16 cellular contexts compared by ENCODE assay signal in genomic region chr9:2109066-2109650, GRCh38.
DNase-seq lines count a peak whose midpoint lies in the region; ATAC-seq and TF ChIP-seq lines count a peak whose summit lies in the region.
"Had no signal": no experiment of that assay in that cellular context is flagged by ENCODE, and none has a peak within 500 bp of the region (broad histone marks: within the 10 kb centered on the region; RNA-seq: fewer than 3 reads in every experiment).

No MANE protein-coding gene starts in this region.

- H3K27me3 Mint-ChIP-seq in T-helper 17 cell, result no peaks in the 10 kb centered on the region
- no peaks in the 10 kb centered on the region for H3K27me3 Mint-ChIP-seq in osteocyte (ENCODE audit: unreplicated experiment)
- H3K27me3 Mint-ChIP-seq: activated CD4-positive, alpha-beta T cell treated with anti-CD3 and anti-CD28 coated beads for 36 hours; naive thymus-derived CD8-positive, alpha-beta T cell had no signal

- in situ Hi-C loops in transverse colon (cut with MboI; ENCODE audit: low pct_ligation_motif_present in 1 of 4, low pct_unique_long_range_greater_than_20kb in 1 of 4, low sequenced_read_pairs in 3 of 4), result no loop called here

- CTCF ChIA-PET in BJ (lab: Yijun Ruan, JAX), result interaction anchor here (0.9 kb wide), 1 partner anchor 169 kb away, joined by 3 read pairs; no protein-coding TSS in a partner anchor

- no peaks in the 10 kb centered on the region for H3K9me3 ChIP-seq in T-helper 17 cell (ENCODE audit: control insufficient read depth, low read length, poor library complexity, severe bottlenecking)
- no peaks in the 10 kb centered on the region for H3K9me3 ChIP-seq in lower lobe of right lung
- no peaks in the 10 kb centered on the region for H3K9me3 ChIP-seq in transverse colon
- H3K9me3 ChIP-seq: BLaER1, SJSA1 had no signal

- POLR2A ChIA-PET in BJ (lab: Charles Lee), result interaction anchor here (0.6 kb wide), 1 partner anchor 38 kb away, joined by 3 read pairs; no protein-coding TSS in a partner anchor

- no peaks in the 10 kb centered on the region for H3K27me3 ChIP-seq in BJ (ENCODE audit: control insufficient read depth, insufficient read depth, low read length)
- H3K27me3 ChIP-seq in lower lobe of right lung (ENCODE audit: low read depth), result no peaks in the 10 kb centered on the region
- no peaks in the 10 kb centered on the region for H3K27me3 ChIP-seq in transverse colon
- H3K27me3 ChIP-seq: BLaER1, cardiac muscle cell, SJSA1 had no signal

- peaks cover 8% of the 10 kb centered on the region for H3K36me3 Mint-ChIP-seq in T-helper 17 cell (ENCODE audit: low read depth)
- peaks cover 42% of the 10 kb centered on the region for H3K36me3 Mint-ChIP-seq in osteocyte (ENCODE audit: unreplicated experiment)

- ATAC-seq in T-helper 17 cell (no peak), lower lobe of right lung (no peak)
- ATAC-seq: activated CD4-positive, alpha-beta T cell treated with anti-CD3 and anti-CD28 coated beads for 36 hours; naive thymus-derived CD8-positive, alpha-beta T cell had no signal

- DNase-seq in BJ (ENCODE audit: low read depth), result peak; percentile 48
- DNase-seq in T-helper 17 cell, result no peak
- DNase-seq in fibroblast of mammary gland (ENCODE audit: low read depth), result peak; percentile 18
- no peak for DNase-seq in osteocyte (ENCODE audit: extremely low spot score, unreplicated experiment)
- DNase-seq in lower lobe of right lung, result no peak
- no peak for DNase-seq in stimulated activated CD4-positive, alpha-beta T cell treated with anti-CD3 and anti-CD28 coated beads, Interleukin-4, amount 100 ng/mL, for 1 hour
- no peak for DNase-seq in NCI-H2081 treated with DMSO at 0.1 percent for 48 hours (lab: John Stamatoyannopoulos, UW)
- DNase-seq in transverse colon, result no peak
- DNase-seq: activated CD4-positive, alpha-beta T cell treated with anti-CD3 and anti-CD28 coated beads for 36 hours; activated naive CD4-positive, alpha-beta T cell treated with Interleukin-2 at 50 U/mL for 16 hours; naive thymus-derived CD8-positive, alpha-beta T cell; NCI-H1092; NCI-H526 treated with DMSO at 0.1 percent for 48 hours had no signal

- H3K9me3 Mint-ChIP-seq in osteocyte (ENCODE audit: unreplicated experiment), result no peaks in the 10 kb centered on the region
- H3K9me3 Mint-ChIP-seq: naive thymus-derived CD8-positive, alpha-beta T cell had no signal

- TF ChIP-seq EP300 in transverse colon (IDR thresholded peaks at IDR 0.05; ENCODE audit: low read depth), result no peak

- 67 to 80% methylated on average over 1 to 2 of the region's 2 CpGs for WGBS in transverse colon (ENCODE audit: low coverage in 1 of 2), 2 donors

- TF ChIP-seq CTCF in BJ (IDR thresholded peaks at IDR 0.05; ENCODE audit: insufficient read depth, low read depth, low read length), result no peak
- TF ChIP-seq CTCF in fibroblast of mammary gland (conservative IDR thresholded peaks at IDR 0.05; ENCODE audit: control insufficient read depth, insufficient read depth, low read depth, low read length), result no peak
- no peak for TF ChIP-seq CTCF in osteocyte (IDR thresholded peaks at IDR 0.05)
- TF ChIP-seq CTCF in lower lobe of right lung (IDR thresholded peaks at IDR 0.05), result no peak
- no peak for TF ChIP-seq CTCF in transverse colon (IDR thresholded peaks at IDR 0.05)

- H3K27ac Mint-ChIP-seq in T-helper 17 cell, result peak overlapping the region; percentile 14
- H3K27ac Mint-ChIP-seq in osteocyte (ENCODE audit: unreplicated experiment), result peak overlapping the region; percentile 69
- H3K27ac Mint-ChIP-seq: activated CD4-positive, alpha-beta T cell treated with anti-CD3 and anti-CD28 coated beads for 36 hours had no signal

- intact Hi-C loops in lower lobe of right lung (cut with DNase I) (no loop called here), transverse colon (cut with DNase I; ENCODE audit: low total_unique reads) (no loop called here)

- H3K4me3 ChIP-seq in BJ (ENCODE audit: low read depth, low read length) (no peak overlapping the region), fibroblast of mammary gland (ENCODE audit: control insufficient read depth, low read depth, low read length) (no peak overlapping the region), lower lobe of right lung (no peak overlapping the region), transverse colon (no peak overlapping the region)
- H3K4me3 ChIP-seq: BLaER1, cardiac muscle cell, SJSA1 had no signal

- H3K4me1 Mint-ChIP-seq in T-helper 17 cell (no peaks in the 10 kb centered on the region), osteocyte (ENCODE audit: unreplicated experiment) (peaks cover 23% of the 10 kb centered on the region)

- peaks cover 6% of the 10 kb centered on the region for H3K36me3 ChIP-seq in BJ (ENCODE audit: control insufficient read depth, insufficient read depth, low read length)
- peaks cover 84% of the 10 kb centered on the region for H3K36me3 ChIP-seq in lower lobe of right lung
- H3K36me3 ChIP-seq in transverse colon, result peaks cover 0 to 63% (median 17%) of the 10 kb centered on the region in 4 donors
- H3K36me3 ChIP-seq: cardiac muscle cell, SJSA1 had no signal

- no peak for TF ChIP-seq POLR2A in transverse colon (IDR thresholded peaks at IDR 0.05)

- H3K27ac ChIP-seq in lower lobe of right lung, result no peak overlapping the region
- no peak overlapping the region for H3K27ac ChIP-seq in transverse colon
- H3K27ac ChIP-seq: BLaER1, cardiac muscle cell, SJSA1 had no signal

- H3K4me3 Mint-ChIP-seq in T-helper 17 cell (no peak overlapping the region), osteocyte (ENCODE audit: unreplicated experiment) (no peak overlapping the region)
- H3K4me3 Mint-ChIP-seq: activated CD4-positive, alpha-beta T cell treated with anti-CD3 and anti-CD28 coated beads for 36 hours; naive thymus-derived CD8-positive, alpha-beta T cell had no signal

- no peaks in the 10 kb centered on the region for H3K4me1 ChIP-seq in lower lobe of right lung
- no peaks in the 10 kb centered on the region for H3K4me1 ChIP-seq in transverse colon
- H3K4me1 ChIP-seq: BLaER1, SJSA1 had no signal

Comparison
In these comparisons a context has a peak if more than half of its experiments do, and no peak if none do; other contexts are left out.
1. DNase-seq: peak in BJ (single experiment) and fibroblast of mammary gland (single experiment); none in T-helper 17 cell (0 of 3), osteocyte (single experiment), lower lobe of right lung (single experiment), stimulated activated CD4-positive, alpha-beta T cell treated with anti-CD3 and anti-CD28 coated beads, Interleukin-4, amount 100 ng/mL, for 1 hour (single experiment), NCI-H2081 treated with DMSO at 0.1 percent for 48 hours (single experiment) and transverse colon (single experiment).